Comparison of ENCODE assay signal across 12 cellular contexts in the genomic region with DNA sequence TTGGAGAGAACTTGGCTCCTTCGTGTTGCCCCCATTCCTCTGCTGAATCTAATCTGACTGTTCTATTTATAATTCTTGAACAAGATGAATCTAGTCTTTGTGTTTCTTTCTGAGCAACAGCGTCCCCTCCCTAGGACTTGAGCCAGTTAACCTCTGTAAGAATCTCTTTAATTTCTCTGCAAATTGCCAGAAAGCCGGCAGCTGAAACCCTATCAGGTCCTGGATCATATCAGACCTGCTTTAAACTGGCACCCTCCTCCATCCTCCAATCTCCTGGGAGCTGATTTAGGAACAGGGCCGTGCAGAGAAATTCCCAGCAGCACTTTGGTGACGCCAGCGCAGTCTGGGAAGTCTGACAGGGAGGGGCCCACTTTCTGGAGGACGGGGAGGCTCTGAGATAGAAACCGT.
DNase-seq lines count a peak whose midpoint lies in the region; ATAC-seq, FAIRE-seq and TF ChIP-seq lines count a peak whose summit lies in the region.
"Had no signal": no experiment of that assay in that cellular context is flagged by ENCODE, and none has a peak within 500 bp of the region (broad histone marks: within the 10 kb centered on the region; RNA-seq: fewer than 3 reads in every experiment).

No MANE protein-coding gene starts in this region.

- intact Hi-C loops in breast epithelium (cut with DNase I; ENCODE audit: low total_unique reads), result no loop called here
- intact Hi-C loops in mammary epithelial cell (cut with micrococcal nuclease), result no loop called here
- intact Hi-C loops in left cardiac atrium (cut with DNase I), result loop anchor here in 1 of 2 donors (5.0 kb wide), 1 partner anchor 360 kb away; no protein-coding TSS in a partner anchor
- intact Hi-C loops in pancreas (cut with DNase I), result no loop called here

- no peak overlapping the region for H3K56ac ChIP-seq in mesendoderm (ENCODE audit: low read length)

- H2BK15ac ChIP-seq in mesendoderm (replicated peaks; ENCODE audit: low read depth), result no peak overlapping the region

- H3K9ac ChIP-seq in mammary epithelial cell (ENCODE audit: insufficient read depth, low read length) (no peak overlapping the region), mesendoderm (ENCODE audit: low read length) (no peak overlapping the region)

- H3K27ac Mint-ChIP-seq in immature natural killer cell, result no peak overlapping the region
- H3K27ac Mint-ChIP-seq: T-cell had no signal

- H3K79me2 ChIP-seq in mammary epithelial cell (ENCODE audit: insufficient read depth, low read length) (no peaks in the 10 kb centered on the region), mesendoderm (ENCODE audit: control insufficient read depth, insufficient read depth, low read length) (no peaks in the 10 kb centered on the region)

- TF ChIP-seq POLR2A in breast epithelium (IDR thresholded peaks at IDR 0.05), result no peak

- FAIRE-seq in pancreas (lab: Jason Lieb, UNC), result peak; percentile 63

- peak overlapping the region; percentile 53 to 89 for H3K27ac ChIP-seq in breast epithelium
- H3K27ac ChIP-seq in mammary epithelial cell (ENCODE audit: insufficient read depth, low read depth, low read length), result no peak overlapping the region
- peak overlapping the region in 1 of 4 donors; percentile 12 for H3K27ac ChIP-seq in pancreas
- H3K27ac ChIP-seq in mesendoderm (ENCODE audit: low read depth, low read length), result no peak overlapping the region
- H3K27ac ChIP-seq: 22Rv1 had no signal

- H2BK120ac ChIP-seq in mesendoderm (ENCODE audit: low read depth, low read length), result no peak overlapping the region

- H3K18ac ChIP-seq in mesendoderm (ENCODE audit: low read length), result no peak overlapping the region

- 24% methylated on average over 8 of the region's 8 CpGs for WGBS in mammary epithelial cell (ENCODE audit: low coverage, missing lambda C conversion rate)
- 38 to 45% methylated on average over 8 of the region's 8 CpGs for WGBS in pancreas, 2 donors
- WGBS in mesendoderm (ENCODE audit: extremely low coverage, insufficient coverage, low lambda C conversion rate), result no CpG with 5 or more reads among the region's 8 CpGs

- H3K23ac ChIP-seq in mesendoderm (ENCODE audit: low read length), result no peak overlapping the region

- H3K4me1 Mint-ChIP-seq in immature natural killer cell, result no peaks in the 10 kb centered on the region
- H3K4me1 Mint-ChIP-seq: T-cell had no signal

- ATAC-seq in left cardiac atrium (peak; percentile 95 to 97), pancreas (peak in 3 of 4 donors; percentile 20 to 44 (median 39))
- ATAC-seq: T-cell had no signal

- peaks cover 0 to 1% (median 0%) of the 10 kb centered on the region in 3 donors for H3K27me3 Mint-ChIP-seq in immature natural killer cell (ENCODE audit: low read depth in 3 of 3)

- no peak overlapping the region for H4K5ac ChIP-seq in mesendoderm (ENCODE audit: low read length)

- DNase-seq in breast epithelium (ENCODE audit: low spot score in 2 of 2), result peak in 1 of 2 donors; percentile 23
- DNase-seq in mammary epithelial cell, result no peak
- DNase-seq in left cardiac atrium, result peak; percentile 85
- DNase-seq in pancreas, result peak in 3 of 6 donors; percentile 6 to 23 (median 18)
- no peak for DNase-seq in mesendoderm
- no peak for DNase-seq in NCI-H82 treated with DMSO at 0.1 percent for 48 hours (lab: John Stamatoyannopoulos, UW; ENCODE audit: unreplicated experiment)
- DNase-seq in immature natural killer cell, result no peak
- no peak for DNase-seq in NCI-H187 treated with DMSO at 0.1 percent for 48 hours (lab: John Stamatoyannopoulos, UW)
- DNase-seq: NCI-H1694; stimulated activated CD4-positive, alpha-beta T cell treated with anti-CD3 and anti-CD28 coated beads, Interleukin-15, amount 100 ng/mL, for 24 hours; T-cell had no signal

- H3K4me3 ChIP-seq in breast epithelium, result peak overlapping the region in 1 of 3 donors; percentile 32
- no peak overlapping the region for H3K4me3 ChIP-seq in mammary epithelial cell (replicated peaks in 1 of 3; ENCODE audit: insufficient read depth in 1 of 3, low read depth in 2 of 3, low read length in 3 of 3)
- H3K4me3 ChIP-seq in pancreas, result no peak overlapping the region
- H3K4me3 ChIP-seq in mesendoderm (ENCODE audit: low read length), result no peak overlapping the region

- no peak overlapping the region for H4K8ac ChIP-seq in mesendoderm (ENCODE audit: low read depth, low read length)

- no TSS peak for BruUV-seq in mammary epithelial cell (replicated peaks; lab: Mats Ljungman, UMichigan)

- H3K27me3 ChIP-seq in breast epithelium (no peaks in the 10 kb centered on the region), mammary epithelial cell (ENCODE audit: insufficient read depth, low read length) (peaks cover 10% of the 10 kb centered on the region), pancreas (peaks cover 0 to 7% (median 0%) of the 10 kb centered on the region in 4 donors), mesendoderm (ENCODE audit: insufficient read depth, low read length, poor library complexity) (no peaks in the 10 kb centered on the region)

- in situ Hi-C loops in mammary epithelial cell (cut with MboI; ENCODE audit: low sequenced_read_pairs in 2 of 2), result no loop called here

- no peak overlapping the region for H2AFZ ChIP-seq in mammary epithelial cell (ENCODE audit: low read depth, low read length)

- no peak for TF ChIP-seq CTCF in breast epithelium (IDR thresholded peaks at IDR 0.05)
- no peak for TF ChIP-seq CTCF in mammary epithelial cell (conservative IDR thresholded peaks at IDR 0.05 in 1 of 2, IDR thresholded peaks at IDR 0.05 in 1 of 2; ENCODE audit: extremely low read depth in 1 of 2, insufficient read depth in 1 of 2, low read depth in 1 of 2, low read length in 2 of 2)
- no peak for TF ChIP-seq CTCF in pancreas (IDR thresholded peaks at IDR 0.05)

- no peak overlapping the region for H3K4ac ChIP-seq in mesendoderm (ENCODE audit: low read depth, low read length)

- H2BK5ac ChIP-seq in mesendoderm (ENCODE audit: low read length), result no peak overlapping the region

- H4K20me1 ChIP-seq in mammary epithelial cell (ENCODE audit: insufficient read depth, low read length), result no peaks in the 10 kb centered on the region

- dilution Hi-C loops in mammary epithelial cell (cut with HindIII; ENCODE audit: low sequenced_read_pairs), result no loop called here

- peaks cover 4 to 15% (median 10%) of the 10 kb centered on the region in 6 donors for H3K9me3 Mint-ChIP-seq in immature natural killer cell

- H3K36me3 ChIP-seq in breast epithelium (no peaks in the 10 kb centered on the region), mammary epithelial cell (ENCODE audit: insufficient read depth, low read length) (no peaks in the 10 kb centered on the region), pancreas (no peaks in the 10 kb centered on the region), mesendoderm (ENCODE audit: control insufficient read depth, insufficient read depth, low read length) (no peaks in the 10 kb centered on the region)

- H2AK5ac ChIP-seq in mesendoderm (ENCODE audit: low read length), result no peak overlapping the region

- no peaks in the 10 kb centered on the region for H3K79me1 ChIP-seq in mesendoderm (ENCODE audit: low read length)

- peaks cover 0 to 8% of the 10 kb centered on the region in 2 donors for H3K4me1 ChIP-seq in breast epithelium
- H3K4me1 ChIP-seq in mammary epithelial cell (ENCODE audit: insufficient read depth, low read length), result no peaks in the 10 kb centered on the region
- no peaks in the 10 kb centered on the region for H3K4me1 ChIP-seq in pancreas
- peaks cover 1% of the 10 kb centered on the region for H3K4me1 ChIP-seq in mesendoderm (ENCODE audit: control insufficient read depth, low read depth, low read length)

- H3K4me2 ChIP-seq in mammary epithelial cell (ENCODE audit: insufficient read depth, low read depth, low read length), result no peak overlapping the region
- no peak overlapping the region for H3K4me2 ChIP-seq in mesendoderm (ENCODE audit: low read length)

- peaks cover 25 to 34% (median 32%) of the 10 kb centered on the region in 3 donors for H3K36me3 Mint-ChIP-seq in immature natural killer cell

- H3K9me3 ChIP-seq in breast epithelium, result peaks cover 0 to 7% of the 10 kb centered on the region in 2 donors
- peaks cover 2% of the 10 kb centered on the region for H3K9me3 ChIP-seq in mammary epithelial cell (replicated peaks; ENCODE audit: insufficient read depth, low read length)
- H3K9me3 ChIP-seq in pancreas, result no peaks in the 10 kb centered on the region

- H3K4me3 Mint-ChIP-seq in immature natural killer cell, result no peak overlapping the region
- H3K4me3 Mint-ChIP-seq: T-cell had no signal

- CTCF ChIA-PET in mammary epithelial cell (lab: Charles Lee; ENCODE audit: low non-redundant PET), result no interaction called here

Comparison
In these comparisons a context has a peak if more than half of its experiments do, and no peak if none do; other contexts are left out.
1. H3K27ac ChIP-seq: peak in breast epithelium (2 of 2); none in mammary epithelial cell (single experiment) and mesendoderm (single experiment).